ENCODE assay signal across 8 cellular contexts in the genomic region with DNA sequence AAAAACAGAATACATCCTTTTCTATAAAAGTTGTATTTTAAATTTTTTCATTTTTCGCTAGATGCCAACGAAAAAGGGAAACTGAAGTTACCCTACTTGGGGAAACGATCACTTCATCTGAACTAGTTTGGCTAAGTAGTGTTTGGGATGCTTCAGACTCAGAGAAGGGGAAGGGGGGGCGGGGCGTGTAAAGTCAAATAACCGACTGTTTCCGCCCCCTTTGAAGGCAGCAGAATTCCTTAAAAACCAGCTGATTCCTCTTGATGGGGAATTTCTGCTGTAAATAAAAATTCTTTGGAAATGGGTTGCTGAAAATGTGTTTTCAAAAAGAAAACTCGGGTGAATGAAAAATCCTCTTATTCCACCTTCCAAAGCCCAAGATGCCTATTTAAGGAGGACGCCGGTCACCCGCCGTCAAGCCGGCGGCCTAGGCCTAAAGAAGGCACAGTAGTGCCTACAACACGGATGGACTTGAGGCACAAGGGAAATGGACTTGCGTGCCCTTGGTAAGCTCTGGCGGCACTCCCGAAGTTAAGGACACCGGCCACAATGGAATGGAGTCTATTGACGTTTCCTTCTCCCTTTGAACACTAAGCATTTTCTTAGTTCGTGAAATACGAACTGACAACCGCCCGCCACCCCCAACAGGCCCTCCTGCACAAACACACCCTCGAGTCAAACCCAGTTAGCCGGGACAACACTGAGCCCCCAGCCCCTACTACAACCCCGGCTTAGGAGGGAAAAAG. TPM values are rescaled to one million over a fixed set of nuclear protein-coding genes. Genes with fewer than 3 reads are reported as not detected.
DNase-seq lines count a peak whose midpoint lies in the region; ATAC-seq and TF ChIP-seq lines count a peak whose summit lies in the region.

No MANE protein-coding gene starts in this region.

- no peaks in the 10 kb centered on the region for H3K9me3 Mint-ChIP-seq in activated T-cell treated with anti-CD3 and anti-CD28 coated beads, Interleukin-2, amount 50 U/mL, for 4 hours

- no peaks in the 10 kb centered on the region for H3K27me3 Mint-ChIP-seq in activated T-cell treated with anti-CD3 and anti-CD28 coated beads, Interleukin-2, amount 50 U/mL, for 4 hours (ENCODE audit: low read depth)

- no peaks in the 10 kb centered on the region for H3K36me3 Mint-ChIP-seq in activated T-cell treated with anti-CD3 and anti-CD28 coated beads, Interleukin-2, amount 50 U/mL, for 4 hours (ENCODE audit: insufficient read depth)

- intact Hi-C loops in upper lobe of right lung (cut with DNase I), result no loop called here

- H3K36me3 ChIP-seq in upper lobe of right lung, result no peaks in the 10 kb centered on the region

- peak overlapping the region; percentile 95 for H3K27ac ChIP-seq in upper lobe of right lung

- H3K4me1 ChIP-seq in upper lobe of right lung, result peaks cover 35% of the 10 kb centered on the region

- DNase-seq in Ammon's horn (ENCODE audit: low spot score) (peak; percentile 62), NCI-H748 treated with DMSO at 0.1 percent for 48 hours (lab: John Stamatoyannopoulos, UW) (peak; percentile 1), fibroblast of mammary gland (ENCODE audit: low read depth) (peak; percentile 56), myocyte (ENCODE audit: low read depth) (peak; percentile 78), upper lobe of right lung (peak; percentile 72)
- DNase-seq in activated T-cell treated with anti-CD3 and anti-CD28 coated beads, Interleukin-2, amount 50 U/mL, for 4 hours, result no peak

- TF ChIP-seq CTCF in fibroblast of mammary gland (conservative IDR thresholded peaks at IDR 0.05; ENCODE audit: control insufficient read depth, insufficient read depth, low read depth, low read length), result no peak
- no peak for TF ChIP-seq CTCF in upper lobe of right lung (IDR thresholded peaks at IDR 0.05)

- H3K4me1 Mint-ChIP-seq in activated T-cell treated with anti-CD3 and anti-CD28 coated beads, Interleukin-2, amount 50 U/mL, for 4 hours (ENCODE audit: low read depth), result peaks cover 38% of the 10 kb centered on the region

- H3K4me3 Mint-ChIP-seq in activated T-cell treated with anti-CD3 and anti-CD28 coated beads, Interleukin-2, amount 50 U/mL, for 4 hours, result peak overlapping the region; percentile 92

- H3K27me3 ChIP-seq in upper lobe of right lung, result no peaks in the 10 kb centered on the region

- no peaks in the 10 kb centered on the region for H3K9me3 ChIP-seq in upper lobe of right lung

- H3K4me3 ChIP-seq in fibroblast of mammary gland (ENCODE audit: control insufficient read depth, low read depth, low read length) (peak overlapping the region; percentile 85), upper lobe of right lung (peak overlapping the region; percentile 97)

- ATAC-seq in GM21529 (IDR thresholded peaks at IDR 0.05; ENCODE audit: unreplicated experiment) (peak; percentile 2), upper lobe of right lung (peak; percentile 58), GM18907 (IDR thresholded peaks at IDR 0.05; ENCODE audit: unreplicated experiment) (no peak)
- no peak for ATAC-seq in activated T-cell treated with anti-CD3 and anti-CD28 coated beads, Interleukin-2, amount 50 U/mL, for 4 hours

RNA-seq across cellular contexts. Expression of a gene that starts 2.0 kb away (rescaled TPM):
- 10 to 100 TPM; 32.3 to 34.8 (median 34.2) TPM for total RNA-seq in activated T-cell treated with anti-CD3 and anti-CD28 coated beads, Interleukin-2, amount 50 U/mL, for 4 hours
- 16.4 and 18.3 TPM in 2 replicates for total RNA-seq in myocyte
- 41.6 TPM for polyA plus RNA-seq in myocyte (2012)
- 66.6 TPM for total RNA-seq in upper lobe of right lung

Comparison
In these comparisons a context has a peak if more than half of its experiments do, and no peak if none do; other contexts are left out.
1. ATAC-seq: peak in GM21529 (single experiment) and upper lobe of right lung (single experiment); none in activated T-cell treated with anti-CD3 and anti-CD28 coated beads, Interleukin-2, amount 50 U/mL, for 4 hours (0 of 2) and GM18907 (single experiment).